ENCODE assay signal across 1 cellular context in genomic region chr20:2691663-2692035, GRCh38.
TF ChIP-seq lines count a peak whose summit lies in the region.

No MANE protein-coding gene starts in this region.

TF ChIP-seq in H1, 55 proteins besides CTCF, POLR2A, EP300 and RAD21:
- no peak for TF ChIP-seq HDAC2 (IDR thresholded peaks at IDR 0.05; ENCODE audit: borderline replicate concordance in 1 of 2, low read depth in 2 of 2, low read length in 2 of 2)
- TF ChIP-seq NANOG (IDR thresholded peaks at IDR 0.05; ENCODE audit: insufficient read depth, low read depth, low read length, poor library complexity, severe bottlenecking) = no peak
- TF ChIP-seq GABPA (IDR thresholded peaks at IDR 0.05; ENCODE audit: borderline replicate concordance, insufficient read depth, low read length) = no peak
- TF ChIP-seq CEBPB (IDR thresholded peaks at IDR 0.05; ENCODE audit: low read depth, low read length) = no peak
- TF ChIP-seq RXRA (IDR thresholded peaks at IDR 0.05; ENCODE audit: insufficient read depth, low read depth, low read length) = no peak
- no peak for TF ChIP-seq CBX8 (IDR thresholded peaks at IDR 0.05; ENCODE audit: borderline replicate concordance, low read depth, low read length)
- no peak for TF ChIP-seq CBX5 (IDR thresholded peaks at IDR 0.05; ENCODE audit: low read depth, low read length)
- no peak for TF ChIP-seq ATF3 (IDR thresholded peaks at IDR 0.05; ENCODE audit: insufficient read depth, low read depth, low read length)
- no peak for TF ChIP-seq RFX5 (IDR thresholded peaks at IDR 0.05; ENCODE audit: borderline replicate concordance, low read depth, low read length)
- no peak for TF ChIP-seq RBBP5 (IDR thresholded peaks at IDR 0.05; ENCODE audit: borderline replicate concordance, low read depth, low read length)
- TF ChIP-seq SUZ12 (IDR thresholded peaks at IDR 0.05; ENCODE audit: low read length) = no peak
- no peak for TF ChIP-seq KDM1A (IDR thresholded peaks at IDR 0.05; ENCODE audit: borderline replicate concordance, low read length)
- no peak for TF ChIP-seq FOSL1 (IDR thresholded peaks at IDR 0.05; ENCODE audit: insufficient read depth, low read depth, low read length)
- no peak for TF ChIP-seq EGR1 (IDR thresholded peaks at IDR 0.05; ENCODE audit: borderline replicate concordance, low read depth, low read length)
- TF ChIP-seq NRF1 (IDR thresholded peaks at IDR 0.05; ENCODE audit: low read depth, low read length) = no peak
- TF ChIP-seq BRCA1 (IDR thresholded peaks at IDR 0.05; ENCODE audit: low read depth, low read length) = no peak
- no peak for TF ChIP-seq GTF2F1 (IDR thresholded peaks at IDR 0.05; ENCODE audit: borderline replicate concordance, low read depth, low read length)
